Comparison of ENCODE assay signal across 1 cellular context in the genomic region with DNA sequence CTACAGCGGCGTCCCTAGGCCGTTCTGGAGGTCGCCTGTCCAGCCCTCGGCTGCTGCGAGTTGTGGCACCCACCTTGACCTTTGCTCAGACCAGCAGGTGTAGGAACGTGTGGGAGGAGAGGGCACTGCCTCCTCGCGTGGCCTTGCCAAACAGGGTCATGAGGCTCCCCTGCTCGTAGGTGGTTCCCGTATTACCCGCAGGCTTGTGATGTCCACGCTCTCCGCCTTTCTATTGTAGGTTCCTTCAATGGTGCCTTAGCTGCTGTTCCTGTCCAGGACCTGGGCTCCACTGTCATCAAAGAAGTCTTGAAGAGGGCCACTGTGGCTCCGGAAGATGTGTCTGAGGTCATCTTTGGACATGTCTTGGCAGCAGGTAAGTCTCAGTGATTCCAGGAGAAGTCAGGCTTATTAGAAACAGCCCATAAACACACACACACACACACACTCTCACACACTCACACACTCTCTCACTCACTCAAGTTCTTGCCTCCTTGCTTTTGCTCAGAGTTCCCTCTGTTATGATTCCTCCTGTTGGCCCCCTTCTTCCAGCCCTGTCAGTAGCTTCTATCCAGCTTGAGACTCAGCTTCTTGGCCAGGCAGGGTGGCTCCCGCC.
TF ChIP-seq lines count a peak whose summit lies in the region.

No MANE protein-coding gene starts in this region.

TF ChIP-seq in HepG2, 621 proteins besides CTCF, POLR2A, EP300 and RAD21 (continued from another document and continues in another):
- TF ChIP-seq, protein P1, sequence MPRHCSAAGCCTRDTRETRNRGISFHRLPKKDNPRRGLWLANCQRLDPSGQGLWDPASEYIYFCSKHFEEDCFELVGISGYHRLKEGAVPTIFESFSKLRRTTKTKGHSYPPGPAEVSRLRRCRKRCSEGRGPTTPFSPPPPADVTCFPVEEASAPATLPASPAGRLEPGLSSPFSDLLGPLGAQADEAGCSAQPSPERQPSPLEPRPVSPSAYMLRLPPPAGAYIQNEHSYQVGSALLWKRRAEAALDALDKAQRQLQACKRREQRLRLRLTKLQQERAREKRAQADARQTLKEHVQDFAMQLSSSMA (CRISPR knock-in tag; IDR thresholded peaks at IDR 0.05), result no peak
- TF ChIP-seq ZNF510 (CRISPR knock-in tag; IDR thresholded peaks at IDR 0.05; ENCODE audit: low read depth) (no peak), ERF (CRISPR knock-in tag; IDR thresholded peaks at IDR 0.05) (no peak), NCOA2 (CRISPR knock-in tag; IDR thresholded peaks at IDR 0.05) (peak; percentile 41; the same call in 1 of the 2 replicates), RFX5 (IDR thresholded peaks at IDR 0.05; ENCODE audit: low read depth, low read length) (no peak), CAMTA2 (CRISPR knock-in tag; IDR thresholded peaks at IDR 0.05; ENCODE audit: borderline replicate concordance) (0 out of 2 replicates have a peak, but pooled peaks have one; percentile 72), TMF1 (CRISPR knock-in tag; IDR thresholded peaks at IDR 0.05; ENCODE audit: low read depth) (0 out of 2 replicates have a peak, but pooled peaks have one; percentile 20), ZNF256 (CRISPR knock-in tag; conservative IDR thresholded peaks at IDR 0.05) (no peak), SMYD3 (CRISPR knock-in tag; IDR thresholded peaks at IDR 0.05) (no peak), ZNF232 (CRISPR knock-in tag; IDR thresholded peaks at IDR 0.05; ENCODE audit: borderline replicate concordance) (no peak; the same call in 1 of the 2 replicates), POLR2G (IDR thresholded peaks at IDR 0.05; ENCODE audit: low read depth, low read length) (no peak), ZNF746 (CRISPR knock-in tag; IDR thresholded peaks at IDR 0.05) (peak; percentile 81; the same call in 1 of the 2 replicates), GATAD2A (CRISPR knock-in tag; IDR thresholded peaks at IDR 0.05) (peak; percentile 77; the same call in 1 of the 2 replicates), ZNF446 (CRISPR knock-in tag; IDR thresholded peaks at IDR 0.05) (no peak; the same call in 1 of the 2 replicates), TOE1 (CRISPR knock-in tag; IDR thresholded peaks at IDR 0.05) (no peak), ZNF878 (CRISPR knock-in tag; IDR thresholded peaks at IDR 0.05) (no peak), TCF7 (IDR thresholded peaks at IDR 0.05; ENCODE audit: low read depth) (no peak), ZNF552 (CRISPR knock-in tag; IDR thresholded peaks at IDR 0.05; ENCODE audit: borderline replicate concordance) (0 out of 2 replicates have a peak, but pooled peaks have one; percentile 70), SALL1 (CRISPR knock-in tag; IDR thresholded peaks at IDR 0.05) (peak; percentile 92), MED8 (CRISPR knock-in tag; IDR thresholded peaks at IDR 0.05; ENCODE audit: insufficient replicate concordance) (no peak), ZNF430 (CRISPR knock-in tag; IDR thresholded peaks at IDR 0.05) (no peak)
- TF ChIP-seq, protein P2, sequence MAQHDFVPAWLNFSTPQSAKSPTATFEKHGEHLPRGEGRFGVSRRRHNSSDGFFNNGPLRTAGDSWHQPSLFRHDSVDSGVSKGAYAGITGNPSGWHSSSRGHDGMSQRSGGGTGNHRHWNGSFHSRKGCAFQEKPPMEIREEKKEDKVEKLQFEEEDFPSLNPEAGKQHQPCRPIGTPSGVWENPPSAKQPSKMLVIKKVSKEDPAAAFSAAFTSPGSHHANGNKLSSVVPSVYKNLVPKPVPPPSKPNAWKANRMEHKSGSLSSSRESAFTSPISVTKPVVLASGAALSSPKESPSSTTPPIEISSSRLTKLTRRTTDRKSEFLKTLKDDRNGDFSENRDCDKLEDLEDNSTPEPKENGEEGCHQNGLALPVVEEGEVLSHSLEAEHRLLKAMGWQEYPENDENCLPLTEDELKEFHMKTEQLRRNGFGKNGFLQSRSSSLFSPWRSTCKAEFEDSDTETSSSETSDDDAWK (CRISPR knock-in tag; IDR thresholded peaks at IDR 0.05), result no peak
- TF ChIP-seq, protein P3, sequence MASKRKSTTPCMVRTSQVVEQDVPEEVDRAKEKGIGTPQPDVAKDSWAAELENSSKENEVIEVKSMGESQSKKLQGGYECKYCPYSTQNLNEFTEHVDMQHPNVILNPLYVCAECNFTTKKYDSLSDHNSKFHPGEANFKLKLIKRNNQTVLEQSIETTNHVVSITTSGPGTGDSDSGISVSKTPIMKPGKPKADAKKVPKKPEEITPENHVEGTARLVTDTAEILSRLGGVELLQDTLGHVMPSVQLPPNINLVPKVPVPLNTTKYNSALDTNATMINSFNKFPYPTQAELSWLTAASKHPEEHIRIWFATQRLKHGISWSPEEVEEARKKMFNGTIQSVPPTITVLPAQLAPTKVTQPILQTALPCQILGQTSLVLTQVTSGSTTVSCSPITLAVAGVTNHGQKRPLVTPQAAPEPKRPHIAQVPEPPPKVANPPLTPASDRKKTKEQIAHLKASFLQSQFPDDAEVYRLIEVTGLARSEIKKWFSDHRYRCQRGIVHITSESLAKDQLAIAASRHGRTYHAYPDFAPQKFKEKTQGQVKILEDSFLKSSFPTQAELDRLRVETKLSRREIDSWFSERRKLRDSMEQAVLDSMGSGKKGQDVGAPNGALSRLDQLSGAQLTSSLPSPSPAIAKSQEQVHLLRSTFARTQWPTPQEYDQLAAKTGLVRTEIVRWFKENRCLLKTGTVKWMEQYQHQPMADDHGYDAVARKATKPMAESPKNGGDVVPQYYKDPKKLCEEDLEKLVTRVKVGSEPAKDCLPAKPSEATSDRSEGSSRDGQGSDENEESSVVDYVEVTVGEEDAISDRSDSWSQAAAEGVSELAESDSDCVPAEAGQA (IDR thresholded peaks at IDR 0.05; ENCODE audit: low read depth), result no peak
- TF ChIP-seq, protein P3 (CRISPR knock-in tag; IDR thresholded peaks at IDR 0.05; ENCODE audit: borderline replicate concordance), result no peak
- TF ChIP-seq, protein P4, sequence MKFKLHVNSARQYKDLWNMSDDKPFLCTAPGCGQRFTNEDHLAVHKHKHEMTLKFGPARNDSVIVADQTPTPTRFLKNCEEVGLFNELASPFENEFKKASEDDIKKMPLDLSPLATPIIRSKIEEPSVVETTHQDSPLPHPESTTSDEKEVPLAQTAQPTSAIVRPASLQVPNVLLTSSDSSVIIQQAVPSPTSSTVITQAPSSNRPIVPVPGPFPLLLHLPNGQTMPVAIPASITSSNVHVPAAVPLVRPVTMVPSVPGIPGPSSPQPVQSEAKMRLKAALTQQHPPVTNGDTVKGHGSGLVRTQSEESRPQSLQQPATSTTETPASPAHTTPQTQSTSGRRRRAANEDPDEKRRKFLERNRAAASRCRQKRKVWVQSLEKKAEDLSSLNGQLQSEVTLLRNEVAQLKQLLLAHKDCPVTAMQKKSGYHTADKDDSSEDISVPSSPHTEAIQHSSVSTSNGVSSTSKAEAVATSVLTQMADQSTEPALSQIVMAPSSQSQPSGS (CRISPR knock-in tag; IDR thresholded peaks at IDR 0.05), result peak; percentile 40; the same call in 1 of the 2 replicates
- TF ChIP-seq, protein P5, sequence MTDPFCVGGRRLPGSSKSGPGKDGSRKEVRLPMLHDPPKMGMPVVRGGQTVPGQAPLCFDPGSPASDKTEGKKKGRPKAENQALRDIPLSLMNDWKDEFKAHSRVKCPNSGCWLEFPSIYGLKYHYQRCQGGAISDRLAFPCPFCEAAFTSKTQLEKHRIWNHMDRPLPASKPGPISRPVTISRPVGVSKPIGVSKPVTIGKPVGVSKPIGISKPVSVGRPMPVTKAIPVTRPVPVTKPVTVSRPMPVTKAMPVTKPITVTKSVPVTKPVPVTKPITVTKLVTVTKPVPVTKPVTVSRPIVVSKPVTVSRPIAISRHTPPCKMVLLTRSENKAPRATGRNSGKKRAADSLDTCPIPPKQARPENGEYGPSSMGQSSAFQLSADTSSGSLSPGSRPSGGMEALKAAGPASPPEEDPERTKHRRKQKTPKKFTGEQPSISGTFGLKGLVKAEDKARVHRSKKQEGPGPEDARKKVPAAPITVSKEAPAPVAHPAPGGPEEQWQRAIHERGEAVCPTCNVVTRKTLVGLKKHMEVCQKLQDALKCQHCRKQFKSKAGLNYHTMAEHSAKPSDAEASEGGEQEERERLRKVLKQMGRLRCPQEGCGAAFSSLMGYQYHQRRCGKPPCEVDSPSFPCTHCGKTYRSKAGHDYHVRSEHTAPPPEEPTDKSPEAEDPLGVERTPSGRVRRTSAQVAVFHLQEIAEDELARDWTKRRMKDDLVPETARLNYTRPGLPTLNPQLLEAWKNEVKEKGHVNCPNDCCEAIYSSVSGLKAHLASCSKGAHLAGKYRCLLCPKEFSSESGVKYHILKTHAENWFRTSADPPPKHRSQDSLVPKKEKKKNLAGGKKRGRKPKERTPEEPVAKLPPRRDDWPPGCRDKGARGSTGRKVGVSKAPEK (CRISPR knock-in tag; IDR thresholded peaks at IDR 0.05; ENCODE audit: borderline replicate concordance), result no peak
- TF ChIP-seq, protein P6, sequence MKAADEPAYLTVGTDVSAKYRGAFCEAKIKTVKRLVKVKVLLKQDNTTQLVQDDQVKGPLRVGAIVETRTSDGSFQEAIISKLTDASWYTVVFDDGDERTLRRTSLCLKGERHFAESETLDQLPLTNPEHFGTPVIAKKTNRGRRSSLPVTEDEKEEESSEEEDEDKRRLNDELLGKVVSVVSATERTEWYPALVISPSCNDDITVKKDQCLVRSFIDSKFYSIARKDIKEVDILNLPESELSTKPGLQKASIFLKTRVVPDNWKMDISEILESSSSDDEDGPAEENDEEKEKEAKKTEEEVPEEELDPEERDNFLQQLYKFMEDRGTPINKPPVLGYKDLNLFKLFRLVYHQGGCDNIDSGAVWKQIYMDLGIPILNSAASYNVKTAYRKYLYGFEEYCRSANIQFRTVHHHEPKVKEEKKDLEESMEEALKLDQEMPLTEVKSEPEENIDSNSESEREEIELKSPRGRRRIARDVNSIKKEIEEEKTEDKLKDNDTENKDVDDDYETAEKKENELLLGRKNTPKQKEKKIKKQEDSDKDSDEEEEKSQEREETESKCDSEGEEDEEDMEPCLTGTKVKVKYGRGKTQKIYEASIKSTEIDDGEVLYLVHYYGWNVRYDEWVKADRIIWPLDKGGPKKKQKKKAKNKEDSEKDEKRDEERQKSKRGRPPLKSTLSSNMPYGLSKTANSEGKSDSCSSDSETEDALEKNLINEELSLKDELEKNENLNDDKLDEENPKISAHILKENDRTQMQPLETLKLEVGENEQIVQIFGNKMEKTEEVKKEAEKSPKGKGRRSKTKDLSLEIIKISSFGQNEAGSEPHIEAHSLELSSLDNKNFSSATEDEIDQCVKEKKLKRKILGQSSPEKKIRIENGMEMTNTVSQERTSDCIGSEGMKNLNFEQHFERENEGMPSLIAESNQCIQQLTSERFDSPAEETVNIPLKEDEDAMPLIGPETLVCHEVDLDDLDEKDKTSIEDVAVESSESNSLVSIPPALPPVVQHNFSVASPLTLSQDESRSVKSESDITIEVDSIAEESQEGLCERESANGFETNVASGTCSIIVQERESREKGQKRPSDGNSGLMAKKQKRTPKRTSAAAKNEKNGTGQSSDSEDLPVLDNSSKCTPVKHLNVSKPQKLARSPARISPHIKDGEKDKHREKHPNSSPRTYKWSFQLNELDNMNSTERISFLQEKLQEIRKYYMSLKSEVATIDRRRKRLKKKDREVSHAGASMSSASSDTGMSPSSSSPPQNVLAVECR (CRISPR knock-in tag; IDR thresholded peaks at IDR 0.05; ENCODE audit: borderline replicate concordance), result peak; percentile 83
- TF ChIP-seq, protein P7, sequence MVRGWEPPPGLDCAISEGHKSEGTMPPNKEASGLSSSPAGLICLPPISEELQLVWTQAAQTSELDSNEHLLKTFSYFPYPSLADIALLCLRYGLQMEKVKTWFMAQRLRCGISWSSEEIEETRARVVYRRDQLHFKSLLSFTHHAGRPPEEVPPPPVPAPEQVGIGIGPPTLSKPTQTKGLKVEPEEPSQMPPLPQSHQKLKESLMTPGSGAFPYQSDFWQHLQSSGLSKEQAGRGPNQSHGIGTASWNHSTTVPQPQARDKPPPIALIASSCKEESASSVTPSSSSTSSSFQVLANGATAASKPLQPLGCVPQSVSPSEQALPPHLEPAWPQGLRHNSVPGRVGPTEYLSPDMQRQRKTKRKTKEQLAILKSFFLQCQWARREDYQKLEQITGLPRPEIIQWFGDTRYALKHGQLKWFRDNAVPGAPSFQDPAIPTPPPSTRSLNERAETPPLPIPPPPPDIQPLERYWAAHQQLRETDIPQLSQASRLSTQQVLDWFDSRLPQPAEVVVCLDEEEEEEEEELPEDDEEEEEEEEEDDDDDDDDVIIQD (CRISPR knock-in tag; IDR thresholded peaks at IDR 0.05; ENCODE audit: low read depth), result no peak
- TF ChIP-seq, protein P8, sequence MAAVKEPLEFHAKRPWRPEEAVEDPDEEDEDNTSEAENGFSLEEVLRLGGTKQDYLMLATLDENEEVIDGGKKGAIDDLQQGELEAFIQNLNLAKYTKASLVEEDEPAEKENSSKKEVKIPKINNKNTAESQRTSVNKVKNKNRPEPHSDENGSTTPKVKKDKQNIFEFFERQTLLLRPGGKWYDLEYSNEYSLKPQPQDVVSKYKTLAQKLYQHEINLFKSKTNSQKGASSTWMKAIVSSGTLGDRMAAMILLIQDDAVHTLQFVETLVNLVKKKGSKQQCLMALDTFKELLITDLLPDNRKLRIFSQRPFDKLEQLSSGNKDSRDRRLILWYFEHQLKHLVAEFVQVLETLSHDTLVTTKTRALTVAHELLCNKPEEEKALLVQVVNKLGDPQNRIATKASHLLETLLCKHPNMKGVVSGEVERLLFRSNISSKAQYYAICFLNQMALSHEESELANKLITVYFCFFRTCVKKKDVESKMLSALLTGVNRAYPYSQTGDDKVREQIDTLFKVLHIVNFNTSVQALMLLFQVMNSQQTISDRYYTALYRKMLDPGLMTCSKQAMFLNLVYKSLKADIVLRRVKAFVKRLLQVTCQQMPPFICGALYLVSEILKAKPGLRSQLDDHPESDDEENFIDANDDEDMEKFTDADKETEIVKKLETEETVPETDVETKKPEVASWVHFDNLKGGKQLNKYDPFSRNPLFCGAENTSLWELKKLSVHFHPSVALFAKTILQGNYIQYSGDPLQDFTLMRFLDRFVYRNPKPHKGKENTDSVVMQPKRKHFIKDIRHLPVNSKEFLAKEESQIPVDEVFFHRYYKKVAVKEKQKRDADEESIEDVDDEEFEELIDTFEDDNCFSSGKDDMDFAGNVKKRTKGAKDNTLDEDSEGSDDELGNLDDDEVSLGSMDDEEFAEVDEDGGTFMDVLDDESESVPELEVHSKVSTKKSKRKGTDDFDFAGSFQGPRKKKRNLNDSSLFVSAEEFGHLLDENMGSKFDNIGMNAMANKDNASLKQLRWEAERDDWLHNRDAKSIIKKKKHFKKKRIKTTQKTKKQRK (IDR thresholded peaks at IDR 0.05; ENCODE audit: low read length), result no peak
